Comparison of ENCODE assay signal across 29 cellular contexts in the genomic region with DNA sequence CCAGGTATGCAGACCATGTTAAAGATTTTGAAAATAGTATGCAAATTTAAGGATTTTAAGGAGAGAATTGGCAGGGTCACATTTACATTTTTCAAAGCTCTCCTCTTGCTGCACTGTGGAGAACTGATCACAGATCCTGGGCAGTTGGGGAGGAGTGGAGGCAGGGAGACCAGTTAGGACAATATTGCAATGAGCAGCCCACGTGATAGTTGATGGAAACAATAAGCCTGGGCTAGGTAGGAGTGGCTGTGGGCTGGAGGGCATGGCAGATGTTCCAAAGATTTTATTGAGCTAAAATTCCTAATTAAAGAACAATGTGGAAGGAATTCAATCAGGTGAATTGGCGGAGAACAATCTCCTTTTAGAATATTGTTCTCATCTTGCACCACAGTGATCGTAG. TPM values are rescaled to one million over a fixed set of nuclear protein-coding genes. Genes with fewer than 3 reads are reported as not detected.
"Had no signal": no experiment of that assay in that cellular context is flagged by ENCODE, and none has a peak within 500 bp of the region (broad histone marks: within the 10 kb centered on the region; RNA-seq: fewer than 3 reads in every experiment).

No MANE protein-coding gene starts in this region.

- H3K36me3 Mint-ChIP-seq: activated naive CD8-positive, alpha-beta T cell; immature natural killer cell; naive B cell; stimulated activated memory B cell treated with anti-CD40 and anti-IgM and Interleukin-4, amounts not matched to agents 10 μg/mL and 1 μg/mL and 100 μg/mL, for 72 hours had no signal

- H3K4me1 Mint-ChIP-seq: immature natural killer cell; naive B cell; neural crest cell; stimulated activated memory B cell treated with anti-CD40 and anti-IgM and Interleukin-4, amounts not matched to agents 10 μg/mL and 1 μg/mL and 100 μg/mL, for 72 hours had no signal

- H3K4me3 Mint-ChIP-seq: activated naive CD8-positive, alpha-beta T cell; effector memory CD8-positive, alpha-beta T cell; immature natural killer cell; neural crest cell; stimulated activated memory B cell treated with anti-CD40 and anti-IgM and Interleukin-4, amounts not matched to agents 10 μg/mL and 1 μg/mL and 100 μg/mL, for 72 hours had no signal

- DNase-seq: activated CD4-positive, alpha-beta T cell treated with anti-CD3 and anti-CD28 coated beads, Interleukin-2, amount 50 U/mL, for 1 hour; activated CD4-positive, CD25-positive, alpha-beta regulatory T cell treated with anti-CD3 and anti-CD28 coated beads, Interleukin-2, amount 50 U/mL, for 72 hours; amniotic stem cell; brain microvascular endothelial cell; dorsolateral prefrontal cortex; effector memory CD8-positive, alpha-beta T cell; foreskin fibroblast; head of caudate nucleus; hypothalamus; immature natural killer cell; kidney; left colon; mammary epithelial cell; naive B cell; nucleus accumbens; pancreas; sigmoid colon; SK-N-SH; small intestine; substantia nigra; SW 1271; T1000; thyroid gland; upper lobe of right lung had no signal

- H3K27ac Mint-ChIP-seq: activated naive CD8-positive, alpha-beta T cell; effector memory CD8-positive, alpha-beta T cell; immature natural killer cell; naive B cell; stimulated activated memory B cell treated with anti-CD40 and anti-IgM and Interleukin-4, amounts not matched to agents 10 μg/mL and 1 μg/mL and 100 μg/mL, for 72 hours had no signal

- H3K9me3 Mint-ChIP-seq: effector memory CD8-positive, alpha-beta T cell; immature natural killer cell; naive B cell; neural crest cell; stimulated activated memory B cell treated with anti-CD40 and anti-IgM and Interleukin-4, amounts not matched to agents 10 μg/mL and 1 μg/mL and 100 μg/mL, for 72 hours; stimulated activated naive CD8-positive, alpha-beta T cell treated with anti-CD3 and anti-CD28 coated beads, Interleukin-15, amount 100 ng/mL, for 72 hours; T-helper 1 cell treated with Interleukin-12 subunit alpha and Interleukin-12 subunit beta and Interleukin-4 antibody, amounts not matched to agents 30 μg/mL and 1 μg/mL, for 36 hours had no signal

- ATAC-seq: left colon; pancreas; stimulated activated memory B cell treated with anti-CD40 and anti-IgM and Interleukin-4, amounts not matched to agents 10 μg/mL and 1 μg/mL and 100 μg/mL, for 72 hours; upper lobe of right lung had no signal

RNA-seq across cellular contexts. Expression of a gene that starts 50.6 kb away (rescaled TPM):
- total RNA-seq: mammary epithelial cell had no signal
